ENCODE assay signal across 21 cellular contexts in the genomic region with DNA sequence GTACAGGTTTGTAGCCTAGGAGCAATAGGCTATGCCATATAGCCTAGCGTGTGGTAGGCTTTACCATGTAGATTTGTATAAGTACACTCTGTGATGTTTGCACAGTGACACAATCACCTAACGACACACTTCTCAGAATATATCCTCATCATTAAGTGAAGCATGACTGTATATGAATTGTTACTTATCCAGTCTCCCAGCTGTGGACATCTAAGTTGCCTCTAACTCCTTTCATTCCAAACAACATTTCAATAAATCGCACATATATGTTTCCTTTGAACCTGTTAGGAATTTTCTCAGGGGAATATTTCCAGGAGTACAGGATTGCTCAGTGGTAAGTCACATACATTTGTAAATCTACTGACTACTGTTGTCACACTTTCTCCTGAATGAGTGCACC.
"Had no signal": no experiment of that assay in that cellular context is flagged by ENCODE, and none has a peak within 500 bp of the region (broad histone marks: within the 10 kb centered on the region; RNA-seq: fewer than 3 reads in every experiment).

No MANE protein-coding gene starts in this region.

- ATAC-seq: activated T-helper 17 cell treated with anti-CD3 and anti-CD28 coated beads, Interleukin-2, amount 50 U/mL, for 72 hours; right cardiac atrium; stimulated activated naive CD8-positive, alpha-beta T cell treated with anti-CD3 and anti-CD28 coated beads, Interleukin-15, Interleukin-2, amounts not matched to agents 100 U/mL and 50 U/mL, for 24 hours had no signal

- FAIRE-seq: endothelial cell of umbilical vein, small intestine had no signal

- H3K36me3 Mint-ChIP-seq: type B pancreatic cell had no signal

- H3K4me1 Mint-ChIP-seq: nephron progenitor cell had no signal

- H3K4me3 Mint-ChIP-seq: activated T-helper 17 cell treated with anti-CD3 and anti-CD28 coated beads, Interleukin-2, amount 50 U/mL, for 72 hours; nephron progenitor cell; type B pancreatic cell had no signal

- DNase-seq: activated CD4-positive, alpha-beta T cell treated with anti-CD3 and anti-CD28 coated beads for 1 hour; activated CD4-positive, alpha-beta T cell treated with anti-CD3 and anti-CD28 coated beads, Interleukin-2, amount 50 U/mL, for 4 hours; activated naive CD4-positive, alpha-beta T cell treated with Interleukin-2 at 50 U/mL for 16 hours; activated T-cell treated with anti-CD3 and anti-CD28 coated beads for 4 hours; caudate nucleus; cortex of kidney; effector CD4-positive, alpha-beta T cell; foreskin fibroblast; head of caudate nucleus; kidney glomerular epithelial cell; mesendoderm; nephron progenitor cell; right cardiac atrium; small intestine; stimulated activated CD4-positive, alpha-beta T cell treated with anti-CD3 and anti-CD28 coated beads, Interleukin-4, amount 100 ng/mL, for 4 hours; stimulated activated CD8-positive, alpha-beta memory T cell treated with anti-CD3 and anti-CD28 coated beads, Interleukin-4, amount 100 ng/mL, for 48 hours; stimulated activated naive CD8-positive, alpha-beta T cell treated with anti-CD3 and anti-CD28 coated beads, Interleukin-15, Interleukin-2, amounts not matched to agents 100 U/mL and 50 U/mL, for 24 hours had no signal

- H3K27me3 Mint-ChIP-seq: activated T-helper 17 cell treated with anti-CD3 and anti-CD28 coated beads, Interleukin-2, amount 50 U/mL, for 72 hours; progenitor cell of endocrine pancreas; type B pancreatic cell had no signal

- H3K9me3 Mint-ChIP-seq: activated T-helper 17 cell treated with anti-CD3 and anti-CD28 coated beads, Interleukin-2, amount 50 U/mL, for 72 hours; nephron progenitor cell; type B pancreatic cell had no signal

- H3K27ac Mint-ChIP-seq: nephron progenitor cell, progenitor cell of endocrine pancreas, type B pancreatic cell had no signal
